ENCODE assay signal across 11 cellular contexts in the genomic region with DNA sequence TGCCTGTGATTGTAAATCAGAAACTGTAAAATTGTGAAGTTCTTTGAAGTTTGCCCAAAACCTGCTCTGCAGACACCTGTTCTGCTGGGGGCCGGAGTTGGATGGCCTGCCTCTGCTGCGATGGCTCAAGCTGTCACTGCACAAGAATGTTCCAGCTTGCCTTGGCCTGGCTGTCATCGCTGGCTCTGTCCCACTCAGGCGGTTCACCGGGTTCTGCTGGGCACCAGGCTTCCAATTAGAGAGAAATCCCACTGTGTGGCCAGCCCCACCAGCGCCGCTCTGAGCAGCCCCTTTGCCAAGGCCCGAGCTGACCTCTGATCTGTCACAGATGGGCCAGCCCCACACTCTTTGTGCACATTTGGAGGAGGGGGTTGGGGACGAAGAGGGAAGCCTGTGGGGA.
"Had no signal": no experiment of that assay in that cellular context is flagged by ENCODE, and none has a peak within 500 bp of the region (broad histone marks: within the 10 kb centered on the region; RNA-seq: fewer than 3 reads in every experiment).

No MANE protein-coding gene starts in this region.

- H3K4me1 Mint-ChIP-seq: activated CD4-positive, alpha-beta T cell treated with anti-CD3 and anti-CD28 coated beads for 36 hours; stimulated activated naive B cell treated with anti-CD40 and anti-IgM and Interleukin-4, amounts not matched to agents 10 μg/mL and 1 μg/mL and 100 μg/mL, for 72 hours; T-cell had no signal

- H3K4me3 Mint-ChIP-seq: activated CD4-positive, alpha-beta T cell treated with anti-CD3 and anti-CD28 coated beads for 36 hours; activated CD8-positive, alpha-beta T cell treated with anti-CD3 and anti-CD28 coated beads for 36 hours; memory B cell; nephron progenitor cell; stimulated activated naive B cell treated with anti-CD40 and anti-IgM and Interleukin-4, amounts not matched to agents 10 μg/mL and 1 μg/mL and 100 μg/mL, for 72 hours; T-cell had no signal

- ATAC-seq: activated CD4-positive, alpha-beta T cell treated with anti-CD3 and anti-CD28 coated beads for 36 hours; activated CD8-positive, alpha-beta T cell treated with anti-CD3 and anti-CD28 coated beads for 36 hours; stimulated activated naive B cell treated with anti-CD40 and anti-IgM and Interleukin-4, amounts not matched to agents 10 μg/mL and 1 μg/mL and 100 μg/mL, for 72 hours; T-cell; upper lobe of right lung had no signal

- H3K27ac Mint-ChIP-seq: activated CD4-positive, alpha-beta T cell treated with anti-CD3 and anti-CD28 coated beads for 36 hours; activated CD8-positive, alpha-beta T cell treated with anti-CD3 and anti-CD28 coated beads for 36 hours; memory B cell; nephron progenitor cell; stimulated activated naive B cell treated with anti-CD40 and anti-IgM and Interleukin-4, amounts not matched to agents 10 μg/mL and 1 μg/mL and 100 μg/mL, for 72 hours; T-cell had no signal

- H3K4me1 ChIP-seq: upper lobe of right lung had no signal

- H3K27ac ChIP-seq: upper lobe of right lung, VCaP had no signal

- H3K9me3 ChIP-seq: upper lobe of right lung had no signal

- H3K9me3 Mint-ChIP-seq: activated CD8-positive, alpha-beta T cell treated with anti-CD3 and anti-CD28 coated beads for 36 hours; memory B cell; nephron progenitor cell; stimulated activated naive B cell treated with anti-CD40 and anti-IgM and Interleukin-4, amounts not matched to agents 10 μg/mL and 1 μg/mL and 100 μg/mL, for 72 hours; T-cell had no signal

- H3K27me3 Mint-ChIP-seq: activated CD4-positive, alpha-beta T cell treated with anti-CD3 and anti-CD28 coated beads for 36 hours; activated CD8-positive, alpha-beta T cell treated with anti-CD3 and anti-CD28 coated beads for 36 hours; memory B cell; stimulated activated naive B cell treated with anti-CD40 and anti-IgM and Interleukin-4, amounts not matched to agents 10 μg/mL and 1 μg/mL and 100 μg/mL, for 72 hours; T-cell had no signal

- DNase-seq: activated CD4-positive, alpha-beta T cell treated with anti-CD3 and anti-CD28 coated beads for 36 hours; activated CD8-positive, alpha-beta memory T cell treated with anti-CD3 and anti-CD28 coated beads, Interleukin-2, amount 50 U/mL, for 48 hours; activated CD8-positive, alpha-beta T cell treated with anti-CD3 and anti-CD28 coated beads for 36 hours; activated naive CD4-positive, alpha-beta T cell; nephron progenitor cell; stimulated activated CD4-positive, alpha-beta T cell treated with anti-CD3 and anti-CD28 coated beads, Interleukin-1b, Interleukin-23, amount 100 ng/mL, for 48 hours; stimulated activated naive B cell treated with anti-CD40 and anti-IgM and Interleukin-4, amounts not matched to agents 10 μg/mL and 1 μg/mL and 100 μg/mL, for 72 hours; T-cell; upper lobe of right lung had no signal

- H3K4me3 ChIP-seq: upper lobe of right lung had no signal

- H3K27me3 ChIP-seq: upper lobe of right lung had no signal
